Comparison of ENCODE assay signal across 1 cellular context in the genomic region with DNA sequence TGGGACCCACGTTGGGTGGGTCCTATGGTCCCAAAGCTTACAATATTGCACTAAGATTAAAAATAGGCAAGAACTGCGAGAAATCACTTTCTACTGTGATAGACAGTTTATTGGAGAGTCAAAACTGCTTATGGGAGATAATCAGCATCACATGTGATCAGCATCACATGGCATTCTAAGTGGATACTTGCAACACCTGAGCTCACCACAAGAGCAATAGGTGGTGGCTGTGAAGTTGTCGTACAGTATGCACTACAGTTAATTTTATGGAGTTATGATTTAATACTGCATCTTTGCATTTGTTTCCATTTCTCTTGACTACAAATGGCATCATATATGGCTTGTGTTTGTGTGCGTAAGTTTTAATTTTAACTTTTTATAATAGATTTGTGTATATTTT.
A peak's percentile ranks its signal among the peaks of the same experiment; 100 is the strongest.
TF ChIP-seq lines count a peak whose summit lies in the region.

No MANE protein-coding gene starts in this region.

TF ChIP-seq in H1, 55 proteins besides CTCF, POLR2A, EP300 and RAD21:
- TF ChIP-seq CREB1 (IDR thresholded peaks at IDR 0.05), result no peak
- no peak for TF ChIP-seq JUN (IDR thresholded peaks at IDR 0.05; ENCODE audit: low read depth, low read length)
- no peak for TF ChIP-seq CBX8 (IDR thresholded peaks at IDR 0.05; ENCODE audit: borderline replicate concordance, low read depth, low read length)
- TF ChIP-seq KDM4A (IDR thresholded peaks at IDR 0.05; ENCODE audit: low read depth, low read length, severe bottlenecking), result no peak
- no peak for TF ChIP-seq CEBPB (IDR thresholded peaks at IDR 0.05; ENCODE audit: low read depth, low read length)
- TF ChIP-seq CBX5 (IDR thresholded peaks at IDR 0.05; ENCODE audit: low read depth, low read length), result no peak
- TF ChIP-seq NRF1 (IDR thresholded peaks at IDR 0.05; ENCODE audit: low read depth, low read length), result no peak
- TF ChIP-seq POU5F1 (IDR thresholded peaks at IDR 0.05; ENCODE audit: low read depth, low read length), result no peak
- TF ChIP-seq CHD1 (IDR thresholded peaks at IDR 0.05; ENCODE audit: low read depth, low read length), result no peak
- TF ChIP-seq TCF12 (IDR thresholded peaks at IDR 0.05; ENCODE audit: low read depth, low read length), result no peak
- TF ChIP-seq HDAC2 (IDR thresholded peaks at IDR 0.05; ENCODE audit: borderline replicate concordance in 1 of 2, low read depth in 2 of 2, low read length in 2 of 2), result no peak
- no peak for TF ChIP-seq BRCA1 (IDR thresholded peaks at IDR 0.05; ENCODE audit: low read depth, low read length)
- TF ChIP-seq TEAD4 (IDR thresholded peaks at IDR 0.05; ENCODE audit: low read depth, low read length), result no peak
- TF ChIP-seq FOSL1 (IDR thresholded peaks at IDR 0.05; ENCODE audit: insufficient read depth, low read depth, low read length), result no peak
- no peak for TF ChIP-seq SAP30 (IDR thresholded peaks at IDR 0.05; ENCODE audit: insufficient read depth, insufficient replicate concordance, low read length)
- TF ChIP-seq ATF3 (IDR thresholded peaks at IDR 0.05; ENCODE audit: insufficient read depth, low read depth, low read length), result 0 out of 2 replicates have a peak, but pooled peaks have one; percentile 25
- TF ChIP-seq USF2 (IDR thresholded peaks at IDR 0.05; ENCODE audit: low read length), result peak; percentile 67; the same call in 1 of the 2 replicates
- TF ChIP-seq MAFK (IDR thresholded peaks at IDR 0.05; ENCODE audit: low read depth, low read length), result no peak
